In genomic region chr3:10173926-10174435, GRCh38 we compare ENCODE assay signal across 8 cellular contexts. TPM values are rescaled to one million over a fixed set of nuclear protein-coding genes. Genes with fewer than 3 reads are reported as not detected.
DNase-seq lines count a peak whose midpoint lies in the region; ATAC-seq, FAIRE-seq and TF ChIP-seq lines count a peak whose summit lies in the region.

No MANE protein-coding gene starts in this region.

- ATAC-seq in HG02798 (IDR thresholded peaks at IDR 0.05; ENCODE audit: poor library complexity, unreplicated experiment) (peak; percentile 53), GM12878 (peak; percentile 52), HepG2 (peak; percentile 81), GM19395 (IDR thresholded peaks at IDR 0.05; ENCODE audit: unreplicated experiment) (no peak)

- H3K27me3 ChIP-seq in AG04450 (ENCODE audit: control insufficient read depth, insufficient read depth, low read length): no peaks in the 10 kb centered on the region
- no peaks in the 10 kb centered on the region for H3K27me3 ChIP-seq in GM12878 (replicated peaks in 1 of 2; ENCODE audit: control insufficient read depth in 2 of 2, insufficient read depth in 2 of 2, low read length in 1 of 2)
- no peaks in the 10 kb centered on the region for H3K27me3 ChIP-seq in HepG2 (ENCODE audit: control insufficient read depth in 1 of 2, insufficient read depth in 2 of 2, low read length in 2 of 2)
- H3K27me3 ChIP-seq in thyroid gland: no peaks in the 10 kb centered on the region
- no peaks in the 10 kb centered on the region for H3K27me3 ChIP-seq in BE2C

- no peaks in the 10 kb centered on the region for H4K20me1 ChIP-seq in GM12878 (ENCODE audit: control insufficient read depth, insufficient read depth)
- no peaks in the 10 kb centered on the region for H4K20me1 ChIP-seq in HepG2 (ENCODE audit: insufficient read depth, low read length)

- SMC1A ChIA-PET in GM12878 (lab: Charles Lee; ENCODE audit: uncharacterized antibody, unreplicated experiment): interaction anchor here (0.7 to 2.6 kb wide), 6 partner anchors 16 to 50 kb away, joined by 3 to 15 read pairs (median 6); no protein-coding TSS in a partner anchor

- 6% methylated on average over 6 of the region's 6 CpGs for WGBS in GM12878 (ENCODE audit: insufficient coverage, insufficient replicate concordance, low lambda C conversion rate, missing lambda C conversion rate)
- WGBS in HepG2 (ENCODE audit: low lambda C conversion rate): 26% methylated on average over 6 of the region's 6 CpGs
- 50 to 58% methylated on average over 6 of the region's 6 CpGs for WGBS in thyroid gland, 2 donors

- H3K4me1 ChIP-seq in GM12878 (ENCODE audit: control insufficient read depth, insufficient read depth, low read length): peaks cover 18% of the 10 kb centered on the region
- H3K4me1 ChIP-seq in HepG2 (ENCODE audit: insufficient read depth, low read length): peaks cover 36% of the 10 kb centered on the region
- peaks cover 0 to 17% of the 10 kb centered on the region in 2 donors for H3K4me1 ChIP-seq in thyroid gland
- no peaks in the 10 kb centered on the region for H3K4me1 ChIP-seq in BE2C

- H3K4me3 ChIP-seq in AG04450 (ENCODE audit: low read depth, low read length): no peak overlapping the region
- H3K4me3 ChIP-seq in GM12878: no peak overlapping the region
- no peak overlapping the region for H3K4me3 ChIP-seq in HepG2 (replicated peaks in 1 of 3; ENCODE audit: insufficient read depth in 1 of 3, low read depth in 2 of 3, low read length in 3 of 3)
- H3K4me3 ChIP-seq in thyroid gland (replicated peaks in 1 of 3): no peak overlapping the region
- H3K4me3 ChIP-seq in BE2C (ENCODE audit: low read depth, low read length): no peak overlapping the region

- BruUV-seq in GM12878 (replicated peaks; lab: Mats Ljungman, UMichigan): no TSS peak
- no TSS peak for BruUV-seq in HepG2 (replicated peaks; lab: Mats Ljungman, UMichigan)

- TF ChIP-seq CTCF in AG04450 (IDR thresholded peaks at IDR 0.05; ENCODE audit: low read depth, low read length) (no peak), GM12878 (IDR thresholded peaks at IDR 0.05 in 2 of 3, conservative IDR thresholded peaks at IDR 0.05 in 1 of 3; ENCODE audit: control insufficient read depth in 2 of 3, extremely low read depth in 1 of 3, insufficient read depth in 1 of 3, low read depth in 3 of 3, low read length in 3 of 3) (no peak), HepG2 (CRISPR knock-in tag; IDR thresholded peaks at IDR 0.05) (no peak), thyroid gland (IDR thresholded peaks at IDR 0.05) (no peak), BE2C (IDR thresholded peaks at IDR 0.05; ENCODE audit: low read depth, low read length) (no peak)

- no peak for TF ChIP-seq POLR2A in GM12878 (IDR thresholded peaks at IDR 0.05; ENCODE audit: low read depth, low read length)
- TF ChIP-seq POLR2A in HepG2 (IDR thresholded peaks at IDR 0.05; ENCODE audit: insufficient read depth in 1 of 2, low read depth in 2 of 2, low read length in 2 of 2): no peak
- TF ChIP-seq POLR2A in thyroid gland (IDR thresholded peaks at IDR 0.05): no peak

- H3K9ac ChIP-seq in GM12878 (ENCODE audit: control insufficient read depth, insufficient read depth, low read length) (no peak overlapping the region), HepG2 (ENCODE audit: insufficient read depth, low read depth, low read length) (peak overlapping the region; percentile 4; the same call in 1 of the 2 replicates)

- H3K79me2 ChIP-seq in GM12878 (ENCODE audit: control insufficient read depth, insufficient read depth, low read length) (no peaks in the 10 kb centered on the region; the same call in 1 of the 2 replicates), HepG2 (ENCODE audit: insufficient read depth, low read length) (peaks cover 22% of the 10 kb centered on the region)

- TF ChIP-seq RAD21 in GM12878 (IDR thresholded peaks at IDR 0.05; ENCODE audit: insufficient read depth, low read depth, low read length) (no peak), HepG2 (CRISPR knock-in tag; IDR thresholded peaks at IDR 0.05) (no peak)

- peak overlapping the region; percentile 95 for H3K27ac ChIP-seq in AG04450 (ENCODE audit: low read depth, low read length)
- H3K27ac ChIP-seq in GM12878 (ENCODE audit: control insufficient read depth, insufficient read depth): no peak overlapping the region
- H3K27ac ChIP-seq in HepG2 (ENCODE audit: extremely low read length, insufficient read depth, low read length): peak overlapping the region; percentile 56
- peak overlapping the region in 2 of 3 donors; percentile 2 to 40 for H3K27ac ChIP-seq in thyroid gland

- TF ChIP-seq EP300 in GM12878 (IDR thresholded peaks at IDR 0.05; ENCODE audit: borderline replicate concordance in 1 of 2, control insufficient read depth in 1 of 2, low read depth in 2 of 2, low read length in 2 of 2) (no peak), HepG2 (IDR thresholded peaks at IDR 0.05; ENCODE audit: low read depth in 2 of 2, low read length in 2 of 2) (peak in 1 of 2 experiments; percentile 47; a peak in 1 of 4 replicates), HepG2 (CRISPR knock-in tag; IDR thresholded peaks at IDR 0.05; ENCODE audit: borderline replicate concordance) (no peak)

- H3K9me3 ChIP-seq in AG04450 (ENCODE audit: control insufficient read depth, insufficient read depth, low read length): peaks cover 8% of the 10 kb centered on the region
- no peaks in the 10 kb centered on the region; the same call in 2 of the 3 replicates for H3K9me3 ChIP-seq in GM12878 (replicated peaks; ENCODE audit: control insufficient read depth, insufficient read depth, low read length)
- H3K9me3 ChIP-seq in HepG2 (ENCODE audit: low read length): no peaks in the 10 kb centered on the region
- H3K9me3 ChIP-seq in thyroid gland: no peaks in the 10 kb centered on the region
- no peaks in the 10 kb centered on the region for H3K9me3 ChIP-seq in BE2C

- in situ Hi-C loops in GM12878 (cut with MboI): no loop called here
- in situ Hi-C loops in HepG2 (cut with HindIII; ENCODE audit: extremely low pct_ligation_motif_present, low pct_unique_long_range_greater_than_20kb): no loop called here

- RAD21 ChIA-PET in GM12878 (lab: Charles Lee; ENCODE audit: unreplicated experiment): interaction anchor here (1.4 to 2.5 kb wide), 3 partner anchors 13 to 19 kb away, joined by 6 to 10 read pairs (median 6); no protein-coding TSS in a partner anchor

- H2AFZ ChIP-seq in GM12878 (ENCODE audit: control insufficient read depth, low read depth, low read length) (peak overlapping the region; percentile 45; the same call in 1 of the 2 replicates), HepG2 (ENCODE audit: low read length) (no peak overlapping the region)

- no peak for FAIRE-seq in GM12878 (lab: Jason Lieb, UNC)
- peak; percentile 68 for FAIRE-seq in HepG2 (lab: Jason Lieb, UNC)

- DNase-seq in AG04450 (ENCODE audit: low read depth, low spot score): peak; percentile 93
- DNase-seq in GM12878 (ENCODE audit: low read depth, low spot score): no peak
- DNase-seq in HepG2 (ENCODE audit: low spot score): peak; percentile 55
- peak; percentile 35 for DNase-seq in thyroid gland
- no peak for DNase-seq in BE2C
- no peak for DNase-seq in NCI-H1417 (lab: John Stamatoyannopoulos, UW)

- intact Hi-C loops in GM12878 (cut with micrococcal nuclease; ENCODE audit: unreplicated experiment) (no loop called here), HepG2 (cut with micrococcal nuclease; ENCODE audit: unreplicated experiment) (no loop called here), thyroid gland (cut with DNase I) (no loop called here)

- POLR2A ChIA-PET in AG04450 (lab: Yijun Ruan, JAX): interaction anchor here (0.6 to 1.7 kb wide), 2 partner anchors 18 to 1094 kb away, joined by 5 to 9 read pairs; no protein-coding TSS in a partner anchor
- POLR2A ChIA-PET in GM12878 (lab: Charles Lee): interaction anchor here (0.6 to 0.8 kb wide), 3 partner anchors 8 to 32 kb away, joined by 3 read pairs; no protein-coding TSS in a partner anchor
- POLR2A ChIA-PET in HepG2 (lab: Yijun Ruan, JAX): interaction anchor here (1.1 to 2.0 kb wide), 2 partner anchors 18 to 50 kb away, joined by 5 to 10 read pairs; no protein-coding TSS in a partner anchor

- CTCF ChIA-PET in AG04450 (lab: Charles Lee): no interaction called here
- CTCF ChIA-PET in GM12878 (lab: Yijun Ruan, JAX): interaction anchor here (0.9 to 1.2 kb wide), 5 partner anchors 9 to 23 kb away, joined by 3 to 6 read pairs (median 4); partner anchors contain the start of gene IRAK2
- CTCF ChIA-PET in HepG2 (lab: Yijun Ruan, JAX; ENCODE audit: low intra/inter-chr PET ratio, low total read pairs): no interaction called here

- H3K4me2 ChIP-seq in GM12878 (ENCODE audit: control insufficient read depth, insufficient read depth) (peak overlapping the region; percentile 39; the same call in 1 of the 2 replicates), HepG2 (ENCODE audit: low read depth, low read length) (peak overlapping the region; percentile 70)

- no peaks in the 10 kb centered on the region for H3K36me3 ChIP-seq in GM12878 (ENCODE audit: control insufficient read depth in 2 of 2, insufficient read depth in 2 of 2, low read length in 1 of 2)
- H3K36me3 ChIP-seq in HepG2 (replicated peaks in 1 of 2; ENCODE audit: control insufficient read depth in 1 of 2, insufficient read depth in 2 of 2, low read length in 2 of 2): peaks cover 9 to 29% of the 10 kb centered on the region in 2 experiments
- no peaks in the 10 kb centered on the region for H3K36me3 ChIP-seq in thyroid gland
- no peaks in the 10 kb centered on the region for H3K36me3 ChIP-seq in BE2C

RNA-seq across cellular contexts. Expression of gene IRAK2, which starts 9.3 kb away (rescaled TPM):
- polyA plus RNA-seq in AG04450 (2011; rRNA removed): 7.6 and 8.9 TPM in 2 replicates
- 8.4 and 11.4 TPM in 2 replicates for polyA minus RNA-seq in AG04450 (2011; rRNA and poly(A)+ RNA removed)
- total RNA-seq in GM12878 (2013; cell fraction: nucleolus; rRNA removed): 15.3 and 17.6 TPM in 2 replicates
- 5.6 and 6.9 TPM in 2 replicates for total RNA-seq in GM12878 (2014; rRNA removed)
- total RNA-seq in GM12878 (2014; rRNA removed; fragmentation: Illumina TruSeq; extraction: Trizol): 4.0 and 4.2 TPM in 2 replicates
- 4.7 and 4.9 TPM in 2 replicates for total RNA-seq in GM12878 (2021)
- polyA plus RNA-seq in GM12878 (2011; ENCODE audit: low read depth): 1.9 TPM
- 2.6 and 3.4 TPM in 2 replicates for polyA plus RNA-seq in GM12878 (2011; rRNA removed)
- polyA plus RNA-seq in GM12878 (2011; cell fraction: cytosol; rRNA removed): 3.4 and 4.3 TPM in 2 replicates
- polyA plus RNA-seq in GM12878 (2011; cell fraction: nucleus; rRNA removed): 1.6 and 1.9 TPM in 2 replicates
- polyA plus RNA-seq in GM12878 (2012): 2.5 and 4.5 TPM in 2 replicates
- 3.9 and 4.8 TPM in 2 replicates for polyA plus RNA-seq in GM12878 (2014; fragmentation: Illumina TruSeq; extraction: Trizol)
- under 1 TPM; 0.48 to 0.88 TPM for polyA plus RNA-seq in GM12878 (2014; fragmentation: Nextera tagmentation; extraction: Ambion mirVana)
- polyA plus RNA-seq in GM12878 (2014; rRNA removed): 5.0 and 5.7 TPM in 2 replicates
- 1 to 10 TPM; 3.9 to 4.8 TPM for polyA plus RNA-seq in GM12878 (2016; fragmentation: Nextera tagmentation; extraction: Ambion mirVana)
- 2.4 and 4.4 TPM in 2 replicates for polyA minus RNA-seq in GM12878 (2011; rRNA and poly(A)+ RNA removed)
- polyA minus RNA-seq in GM12878 (2011; cell fraction: cytosol; rRNA and poly(A)+ RNA removed): 1.1 and 1.6 TPM in 2 replicates
- polyA minus RNA-seq in GM12878 (2011; cell fraction: nucleus; rRNA and poly(A)+ RNA removed): 0.85 and 1.3 TPM in 2 replicates
- 13.1 and 15.3 TPM in 2 replicates for total RNA-seq in HepG2 (2016; rRNA removed; fragmentation: Illumina TruSeq; extraction: Trizol)
- total RNA-seq in HepG2 (2016; cell fraction: cytosol; rRNA removed; fragmentation: Illumina TruSeq; extraction: Trizol; ENCODE audit: low read depth): 1.5 and 1.7 TPM in 2 replicates
- total RNA-seq in HepG2 (2016; cell fraction: insoluble cytoplasmic fraction; rRNA removed; fragmentation: Illumina TruSeq; extraction: Trizol): 12.7 and 14.4 TPM in 2 replicates
- total RNA-seq in HepG2 (2016; cell fraction: membrane; rRNA removed; fragmentation: Illumina TruSeq; extraction: Trizol): 5.2 TPM in 2 replicates
- 8.0 and 8.2 TPM in 2 replicates for total RNA-seq in HepG2 (2016; cell fraction: nucleus; rRNA removed; fragmentation: Illumina TruSeq; extraction: Trizol)
- 23.3 and 27.9 TPM in 2 replicates for polyA plus RNA-seq in HepG2 (2011; rRNA removed)
- 20.5 and 24.9 TPM in 2 replicates for polyA plus RNA-seq in HepG2 (2011; cell fraction: cytosol; rRNA removed)
- polyA plus RNA-seq in HepG2 (2011; cell fraction: nucleus; rRNA removed): 10.1 and 12.7 TPM in 2 replicates
- polyA plus RNA-seq in HepG2 (2012): 12.4 and 13.3 TPM in 2 replicates
- 0.59 and 0.79 TPM in 2 replicates for polyA plus RNA-seq in HepG2 (2016; cell fraction: cytosol; fragmentation: Illumina TruSeq; extraction: Trizol; ENCODE audit: low read depth)
- 11.6 and 13.6 TPM in 2 replicates for polyA plus RNA-seq in HepG2 (2016; cell fraction: insoluble cytoplasmic fraction; fragmentation: Illumina TruSeq; extraction: Trizol; ENCODE audit: low read depth)
- polyA plus RNA-seq in HepG2 (2016; cell fraction: membrane; fragmentation: Illumina TruSeq; extraction: Trizol; ENCODE audit: low read depth): 1.8 and 2.2 TPM in 2 replicates
- polyA plus RNA-seq in HepG2 (2016; cell fraction: nucleus; fragmentation: Illumina TruSeq; extraction: Trizol; ENCODE audit: insufficient read depth, low read depth): 9.0 and 10.2 TPM in 2 replicates
- polyA minus RNA-seq in HepG2 (2011; rRNA and poly(A)+ RNA removed; ENCODE audit: low replicate concordance): 11.7 and 37.7 TPM in 2 replicates
- 15.0 and 20.4 TPM in 2 replicates for polyA minus RNA-seq in HepG2 (2011; cell fraction: cytosol; rRNA and poly(A)+ RNA removed)
- polyA minus RNA-seq in HepG2 (2011; cell fraction: nucleus; rRNA and poly(A)+ RNA removed): 9.5 and 12.4 TPM in 2 replicates
- total RNA-seq in thyroid gland: 1 to 10 TPM; 5.0 to 9.1 (median 7.4) TPM
- polyA plus RNA-seq in BE2C (2012; ENCODE audit: insufficient read depth, insufficient read length, low read depth): 0.37 TPM

RNA-seq across cellular contexts. Expression of gene VHL, which starts 32.4 kb away (rescaled TPM):
- polyA plus RNA-seq in AG04450 (2011; rRNA removed) (12.7 and 13.7 TPM in 2 replicates), GM12878 (2011; rRNA removed) (39.9 and 49.2 TPM in 2 replicates), GM12878 (2014; fragmentation: Illumina TruSeq; extraction: Trizol) (46.9 and 53.9 TPM in 2 replicates), GM12878 (2014; fragmentation: Nextera tagmentation; extraction: Ambion mirVana) (10 to 100 TPM; 12.0 to 12.2 TPM), GM12878 (2014; rRNA removed) (34.4 and 38.1 TPM in 2 replicates), GM12878 (2016; fragmentation: Nextera tagmentation; extraction: Ambion mirVana) (10 to 100 TPM; 19.9 to 23.9 TPM), HepG2 (2011; rRNA removed) (23.5 and 24.2 TPM in 2 replicates)
- polyA minus RNA-seq in AG04450 (2011; rRNA and poly(A)+ RNA removed): 16.2 and 19.9 TPM in 2 replicates
- total RNA-seq in GM12878 (2013; cell fraction: nucleolus; rRNA removed): 114 and 118 TPM in 2 replicates
- total RNA-seq in GM12878 (2014; rRNA removed) (45.9 and 55.7 TPM in 2 replicates), GM12878 (2014; rRNA removed; fragmentation: Illumina TruSeq; extraction: Trizol) (53.3 and 54.6 TPM in 2 replicates), GM12878 (2021) (48.1 and 49.6 TPM in 2 replicates), HepG2 (2016; rRNA removed; fragmentation: Illumina TruSeq; extraction: Trizol) (51.7 and 64.4 TPM in 2 replicates), thyroid gland (10 to 100 TPM; 55.0 to 60.1 (median 58.5) TPM)
- polyA plus RNA-seq in GM12878 (2011; ENCODE audit: low read depth): 26.8 TPM
- polyA plus RNA-seq in GM12878 (2011; cell fraction: cytosol; rRNA removed): 21.6 and 26.0 TPM in 2 replicates
- polyA plus RNA-seq in GM12878 (2011; cell fraction: nucleus; rRNA removed): 16.5 and 25.6 TPM in 2 replicates
- 37.1 and 43.4 TPM in 2 replicates for polyA plus RNA-seq in GM12878 (2012)
- polyA minus RNA-seq in GM12878 (2011; rRNA and poly(A)+ RNA removed): 38.2 and 41.1 TPM in 2 replicates
- 13.6 and 17.6 TPM in 2 replicates for polyA minus RNA-seq in GM12878 (2011; cell fraction: cytosol; rRNA and poly(A)+ RNA removed)
- polyA minus RNA-seq in GM12878 (2011; cell fraction: nucleus; rRNA and poly(A)+ RNA removed): 6.4 and 13.1 TPM in 2 replicates
- total RNA-seq in HepG2 (2016; cell fraction: cytosol; rRNA removed; fragmentation: Illumina TruSeq; extraction: Trizol; ENCODE audit: low read depth): 9.3 and 10.4 TPM in 2 replicates
- 51.6 and 58.3 TPM in 2 replicates for total RNA-seq in HepG2 (2016; cell fraction: insoluble cytoplasmic fraction; rRNA removed; fragmentation: Illumina TruSeq; extraction: Trizol)
- 50.5 and 52.2 TPM in 2 replicates for total RNA-seq in HepG2 (2016; cell fraction: membrane; rRNA removed; fragmentation: Illumina TruSeq; extraction: Trizol)
- total RNA-seq in HepG2 (2016; cell fraction: nucleus; rRNA removed; fragmentation: Illumina TruSeq; extraction: Trizol): 34.3 and 34.9 TPM in 2 replicates
- polyA plus RNA-seq in HepG2 (2011; cell fraction: cytosol; rRNA removed): 11.8 and 18.6 TPM in 2 replicates
- 10.9 and 13.2 TPM in 2 replicates for polyA plus RNA-seq in HepG2 (2011; cell fraction: nucleus; rRNA removed)
- polyA plus RNA-seq in HepG2 (2012): 40.2 and 41.2 TPM in 2 replicates
- polyA plus RNA-seq in HepG2 (2016; cell fraction: cytosol; fragmentation: Illumina TruSeq; extraction: Trizol; ENCODE audit: low read depth): 6.7 and 9.7 TPM in 2 replicates
- polyA plus RNA-seq in HepG2 (2016; cell fraction: insoluble cytoplasmic fraction; fragmentation: Illumina TruSeq; extraction: Trizol; ENCODE audit: low read depth): 60.6 and 64.6 TPM in 2 replicates
- 33.5 and 35.8 TPM in 2 replicates for polyA plus RNA-seq in HepG2 (2016; cell fraction: membrane; fragmentation: Illumina TruSeq; extraction: Trizol; ENCODE audit: low read depth)
- 53.4 and 54.4 TPM in 2 replicates for polyA plus RNA-seq in HepG2 (2016; cell fraction: nucleus; fragmentation: Illumina TruSeq; extraction: Trizol; ENCODE audit: insufficient read depth, low read depth)
- polyA minus RNA-seq in HepG2 (2011; rRNA and poly(A)+ RNA removed; ENCODE audit: low replicate concordance): 22.0 and 26.6 TPM in 2 replicates
- 15.5 and 17.2 TPM in 2 replicates for polyA minus RNA-seq in HepG2 (2011; cell fraction: cytosol; rRNA and poly(A)+ RNA removed)
- 13.1 and 13.4 TPM in 2 replicates for polyA minus RNA-seq in HepG2 (2011; cell fraction: nucleus; rRNA and poly(A)+ RNA removed)
- 22.8 TPM for polyA plus RNA-seq in BE2C (2012; ENCODE audit: insufficient read depth, insufficient read length, low read depth)

RNA-seq across cellular contexts. Expression of gene BRK1, which starts 58.5 kb away (rescaled TPM):
- polyA plus RNA-seq in AG04450 (2011; rRNA removed): 198 and 202 TPM in 2 replicates
- polyA minus RNA-seq in AG04450 (2011; rRNA and poly(A)+ RNA removed): 80.3 and 86.7 TPM in 2 replicates
- 21.2 and 26.5 TPM in 2 replicates for total RNA-seq in GM12878 (2013; cell fraction: nucleolus; rRNA removed)
- total RNA-seq in GM12878 (2014; rRNA removed): 97.8 and 113 TPM in 2 replicates
- total RNA-seq in GM12878 (2014; rRNA removed; fragmentation: Illumina TruSeq; extraction: Trizol): 113 TPM in 2 replicates
- 98.6 and 100 TPM in 2 replicates for total RNA-seq in GM12878 (2021)
- polyA plus RNA-seq in GM12878 (2011; ENCODE audit: low read depth): 164 TPM
- 233 and 236 TPM in 2 replicates for polyA plus RNA-seq in GM12878 (2011; rRNA removed)
- 150 and 160 TPM in 2 replicates for polyA plus RNA-seq in GM12878 (2011; cell fraction: cytosol; rRNA removed)
- 58.7 and 70.9 TPM in 2 replicates for polyA plus RNA-seq in GM12878 (2011; cell fraction: nucleus; rRNA removed)
- 151 and 158 TPM in 2 replicates for polyA plus RNA-seq in GM12878 (2012)
- 190 and 202 TPM in 2 replicates for polyA plus RNA-seq in GM12878 (2014; fragmentation: Illumina TruSeq; extraction: Trizol)
- polyA plus RNA-seq in GM12878 (2014; fragmentation: Nextera tagmentation; extraction: Ambion mirVana): 100 to 1,000 TPM; 309 to 457 TPM
- 144 and 178 TPM in 2 replicates for polyA plus RNA-seq in GM12878 (2014; rRNA removed)
- 100 to 1,000 TPM; 217 TPM for polyA plus RNA-seq in GM12878 (2016; fragmentation: Nextera tagmentation; extraction: Ambion mirVana)
- 76.1 and 85.5 TPM in 2 replicates for polyA minus RNA-seq in GM12878 (2011; rRNA and poly(A)+ RNA removed)
- 20.4 and 24.6 TPM in 2 replicates for polyA minus RNA-seq in GM12878 (2011; cell fraction: cytosol; rRNA and poly(A)+ RNA removed)
- polyA minus RNA-seq in GM12878 (2011; cell fraction: nucleus; rRNA and poly(A)+ RNA removed): 13.3 and 21.5 TPM in 2 replicates
- 118 and 146 TPM in 2 replicates for total RNA-seq in HepG2 (2016; rRNA removed; fragmentation: Illumina TruSeq; extraction: Trizol)
- total RNA-seq in HepG2 (2016; cell fraction: cytosol; rRNA removed; fragmentation: Illumina TruSeq; extraction: Trizol; ENCODE audit: low read depth): 146 and 148 TPM in 2 replicates
- total RNA-seq in HepG2 (2016; cell fraction: insoluble cytoplasmic fraction; rRNA removed; fragmentation: Illumina TruSeq; extraction: Trizol): 118 and 151 TPM in 2 replicates
- 186 and 189 TPM in 2 replicates for total RNA-seq in HepG2 (2016; cell fraction: membrane; rRNA removed; fragmentation: Illumina TruSeq; extraction: Trizol)
- 41.5 and 47.1 TPM in 2 replicates for total RNA-seq in HepG2 (2016; cell fraction: nucleus; rRNA removed; fragmentation: Illumina TruSeq; extraction: Trizol)
- 137 and 155 TPM in 2 replicates for polyA plus RNA-seq in HepG2 (2011; rRNA removed)
- 149 and 188 TPM in 2 replicates for polyA plus RNA-seq in HepG2 (2011; cell fraction: cytosol; rRNA removed)
- polyA plus RNA-seq in HepG2 (2011; cell fraction: nucleus; rRNA removed): 30.9 and 35.8 TPM in 2 replicates
- polyA plus RNA-seq in HepG2 (2012): 174 and 211 TPM in 2 replicates
- 215 and 222 TPM in 2 replicates for polyA plus RNA-seq in HepG2 (2016; cell fraction: cytosol; fragmentation: Illumina TruSeq; extraction: Trizol; ENCODE audit: low read depth)
- polyA plus RNA-seq in HepG2 (2016; cell fraction: insoluble cytoplasmic fraction; fragmentation: Illumina TruSeq; extraction: Trizol; ENCODE audit: low read depth): 201 and 202 TPM in 2 replicates
- polyA plus RNA-seq in HepG2 (2016; cell fraction: membrane; fragmentation: Illumina TruSeq; extraction: Trizol; ENCODE audit: low read depth): 234 TPM in 2 replicates
- polyA plus RNA-seq in HepG2 (2016; cell fraction: nucleus; fragmentation: Illumina TruSeq; extraction: Trizol; ENCODE audit: insufficient read depth, low read depth): 91.3 and 95.5 TPM in 2 replicates
- 60.0 and 70.0 TPM in 2 replicates for polyA minus RNA-seq in HepG2 (2011; rRNA and poly(A)+ RNA removed; ENCODE audit: low replicate concordance)
- 36.4 and 40.6 TPM in 2 replicates for polyA minus RNA-seq in HepG2 (2011; cell fraction: cytosol; rRNA and poly(A)+ RNA removed)
- polyA minus RNA-seq in HepG2 (2011; cell fraction: nucleus; rRNA and poly(A)+ RNA removed): 21.4 and 27.1 TPM in 2 replicates
- total RNA-seq in thyroid gland: 100 to 1,000 TPM in 2 of 4 donors, 10 to 100 TPM in 2; 80.6 to 158 (median 108) TPM
- 110 TPM for polyA plus RNA-seq in BE2C (2012; ENCODE audit: insufficient read depth, insufficient read length, low read depth)

Comparison
In these comparisons a context has a peak if more than half of its experiments do, and no peak if none do; other contexts are left out.
1. DNase-seq: peak in AG04450 (single experiment), HepG2 (single experiment) and thyroid gland (2 of 2); none in GM12878 (single experiment), BE2C (single experiment) and NCI-H1417 (0 of 3).